ENCODE assay signal across 31 cellular contexts in genomic region chrX:86028681-86029080, GRCh38.
"Had no signal": no experiment of that assay in that cellular context is flagged by ENCODE, and none has a peak within 500 bp of the region (broad histone marks: within the 10 kb centered on the region; RNA-seq: fewer than 3 reads in every experiment).

No MANE protein-coding gene starts in this region.

- H3K27me3 Mint-ChIP-seq: activated naive CD8-positive, alpha-beta T cell treated with anti-CD3 and anti-CD28 coated beads for 36 hours; dendritic cell treated with granulocyte-macrophage colony-stimulating factor and Interleukin-4, amounts not matched to agents 40 ng/mL and 50 ng/mL, for 4 days had no signal

- H3K27me3 ChIP-seq: ascending aorta, brain microvascular endothelial cell, heart left ventricle, left lung, neural progenitor cell, suprapubic skin, tibial nerve had no signal

- H3K4me2 ChIP-seq: neural progenitor cell had no signal

- H3K36me3 ChIP-seq: ascending aorta, brain microvascular endothelial cell, left lung, lower lobe of right lung, neural progenitor cell, suprapubic skin had no signal

- ATAC-seq: esophagus mucosa, heart left ventricle, left lung, lower lobe of right lung, natural killer cell, right cardiac atrium had no signal

- H3K36me3 Mint-ChIP-seq: natural killer cell, neural progenitor cell had no signal

- H3K27ac Mint-ChIP-seq: activated naive CD8-positive, alpha-beta T cell treated with anti-CD3 and anti-CD28 coated beads for 36 hours; dendritic cell treated with granulocyte-macrophage colony-stimulating factor and Interleukin-4, amounts not matched to agents 40 ng/mL and 50 ng/mL, for 4 days; endodermal cell; immature natural killer cell; natural killer cell; neural progenitor cell; T-helper 1 cell treated with Interleukin-12 subunit alpha and Interleukin-12 subunit beta and Interleukin-4 antibody, amounts not matched to agents 30 μg/mL and 1 μg/mL, for 36 hours had no signal

- H3K4me1 Mint-ChIP-seq: immature natural killer cell, neural progenitor cell had no signal

- H3K9me3 Mint-ChIP-seq: activated naive CD8-positive, alpha-beta T cell treated with anti-CD3 and anti-CD28 coated beads for 36 hours; dendritic cell treated with granulocyte-macrophage colony-stimulating factor and Interleukin-4, amounts not matched to agents 40 ng/mL and 50 ng/mL, for 4 days; endodermal cell; natural killer cell; neural progenitor cell; T-helper 1 cell treated with Interleukin-12 subunit alpha and Interleukin-12 subunit beta and Interleukin-4 antibody, amounts not matched to agents 30 μg/mL and 1 μg/mL, for 36 hours had no signal

- H3K9ac ChIP-seq: neural progenitor cell had no signal

- H3K4me1 ChIP-seq: ascending aorta, left lung, lower lobe of right lung, neural progenitor cell, suprapubic skin, tibial nerve had no signal

- H2AFZ ChIP-seq: neural progenitor cell had no signal

- DNase-seq: activated CD4-positive, alpha-beta T cell treated with anti-CD3 and anti-CD28 coated beads for 4 hours; activated CD4-positive, alpha-beta T cell treated with anti-CD3 and anti-CD28 coated beads, Interleukin-2, amount 50 U/mL, for 4 hours; activated effector memory CD4-positive, alpha-beta T cell treated with Interleukin-2 at 50 U/mL for 16 hours; activated naive CD4-positive, alpha-beta T cell treated with Interleukin-2 at 50 U/mL for 16 hours; activated naive CD8-positive, alpha-beta T cell treated with anti-CD3 and anti-CD28 coated beads for 36 hours; activated T-cell treated with anti-CD3 and anti-CD28 coated beads for 4 hours; brain microvascular endothelial cell; caudate nucleus; endodermal cell; heart left ventricle; hypothalamus; immature natural killer cell; left lung; lower lobe of right lung; mesenchymal stem cell; natural killer cell; occipital lobe; posterior cingulate gyrus; right cardiac atrium; stimulated activated CD4-positive, alpha-beta T cell treated with anti-CD3 and anti-CD28 coated beads, Interleukin-15, amount 100 ng/mL, for 24 hours; stimulated activated CD4-positive, alpha-beta T cell treated with anti-CD3 and anti-CD28 coated beads, Interleukin-2, amount 100 ng/mL, for 24 hours; stimulated activated naive CD4-positive, alpha-beta T cell; T-helper 9 cell had no signal

- H3K4me3 Mint-ChIP-seq: activated naive CD8-positive, alpha-beta T cell treated with anti-CD3 and anti-CD28 coated beads for 36 hours; dendritic cell treated with granulocyte-macrophage colony-stimulating factor and Interleukin-4, amounts not matched to agents 40 ng/mL and 50 ng/mL, for 4 days; endodermal cell; immature natural killer cell; natural killer cell; neural progenitor cell; T-helper 1 cell treated with Interleukin-12 subunit alpha and Interleukin-12 subunit beta and Interleukin-4 antibody, amounts not matched to agents 30 μg/mL and 1 μg/mL, for 36 hours had no signal

- H3K9me3 ChIP-seq: ascending aorta, heart left ventricle, left lung, lower lobe of right lung, suprapubic skin, tibial nerve had no signal

- H3K4me3 ChIP-seq: ascending aorta, heart left ventricle, left lung, lower lobe of right lung, neural progenitor cell, suprapubic skin, tibial nerve had no signal

- H3K27ac ChIP-seq: ascending aorta, brain microvascular endothelial cell, heart left ventricle, left lung, lower lobe of right lung, neural progenitor cell, suprapubic skin, tibial nerve, VCaP had no signal
